Comparison of ENCODE assay signal across 8 cellular contexts in genomic region chr15:72271895-72272212, GRCh38. TPM values are rescaled to one million over a fixed set of nuclear protein-coding genes. Genes with fewer than 3 reads are reported as not detected.
DNase-seq lines count a peak whose midpoint lies in the region; ATAC-seq and TF ChIP-seq lines count a peak whose summit lies in the region.

No MANE protein-coding gene starts in this region.

- H3K9me3 Mint-ChIP-seq in activated T-helper 17 cell treated with anti-CD3 and anti-CD28 coated beads, Interleukin-2, amount 50 U/mL, for 72 hours: no peaks in the 10 kb centered on the region

- H3K27ac ChIP-seq in skeletal muscle tissue (ENCODE audit: low read depth, low read length): peak overlapping the region; percentile 91

- H3K27me3 Mint-ChIP-seq in activated T-helper 17 cell treated with anti-CD3 and anti-CD28 coated beads, Interleukin-2, amount 50 U/mL, for 72 hours: no peaks in the 10 kb centered on the region

- peaks cover 14 to 27% (median 17%) of the 10 kb centered on the region in 3 donors for H3K36me3 ChIP-seq in skeletal muscle tissue (ENCODE audit: control insufficient read depth in 3 of 3, insufficient read depth in 3 of 3, low read length in 3 of 3)

- ATAC-seq in activated T-helper 17 cell treated with anti-CD3 and anti-CD28 coated beads, Interleukin-2, amount 50 U/mL, for 72 hours (replicated peaks): peak; percentile 8
- ATAC-seq in GM18505 (IDR thresholded peaks at IDR 0.05; ENCODE audit: unreplicated experiment) (no peak), GM19328 (IDR thresholded peaks at IDR 0.05; ENCODE audit: unreplicated experiment) (no peak)

- H3K27ac Mint-ChIP-seq in activated T-helper 17 cell treated with anti-CD3 and anti-CD28 coated beads, Interleukin-2, amount 50 U/mL, for 72 hours: peak overlapping the region; percentile 92

- DNase-seq in NCI-H82 (lab: John Stamatoyannopoulos, UW) (peak; percentile 45), NCI-H82 treated with DMSO at 0.1 percent for 48 hours (lab: John Stamatoyannopoulos, UW; ENCODE audit: unreplicated experiment) (no peak), HPDE6-E6E7 (ENCODE audit: extremely low spot score) (peak; percentile 39), hepatic stellate cell (ENCODE audit: low spot score) (peak; percentile 47)

- peak overlapping the region; percentile 93 to 97 (median 93) for H3K9ac ChIP-seq in skeletal muscle tissue (ENCODE audit: low read depth in 1 of 3, low read length in 3 of 3)

- no peaks in the 10 kb centered on the region for H3K9me3 ChIP-seq in skeletal muscle tissue (ENCODE audit: control insufficient read depth in 3 of 3, low read length in 3 of 3)

- peaks cover 21 to 25% (median 23%) of the 10 kb centered on the region in 3 donors for H3K4me1 ChIP-seq in skeletal muscle tissue (ENCODE audit: control insufficient read depth in 3 of 3, insufficient read depth in 3 of 3, low read length in 3 of 3)

- peaks cover 44% of the 10 kb centered on the region for H3K36me3 Mint-ChIP-seq in activated T-helper 17 cell treated with anti-CD3 and anti-CD28 coated beads, Interleukin-2, amount 50 U/mL, for 72 hours (ENCODE audit: low read depth)

- H3K4me3 Mint-ChIP-seq in activated T-helper 17 cell treated with anti-CD3 and anti-CD28 coated beads, Interleukin-2, amount 50 U/mL, for 72 hours: peak overlapping the region; percentile 93

- H3K27me3 ChIP-seq in skeletal muscle tissue (ENCODE audit: control insufficient read depth in 3 of 3, insufficient read depth in 3 of 3, low read length in 3 of 3): no peaks in the 10 kb centered on the region

- H3K4me1 Mint-ChIP-seq in activated T-helper 17 cell treated with anti-CD3 and anti-CD28 coated beads, Interleukin-2, amount 50 U/mL, for 72 hours: peaks cover 24% of the 10 kb centered on the region

- H3K4me3 ChIP-seq in skeletal muscle tissue (ENCODE audit: low read length in 3 of 3): peak overlapping the region; percentile 82 to 92 (median 87)

- TF ChIP-seq POLR2A in GM18505 (IDR thresholded peaks at IDR 0.05; ENCODE audit: borderline replicate concordance, extremely low read depth, insufficient read depth, insufficient read length): no peak

RNA-seq across cellular contexts. Expression of gene PARP6, which starts 0.5 kb away (rescaled TPM):
- 10 to 100 TPM; 46.2 to 81.0 TPM for total RNA-seq in activated T-helper 17 cell treated with anti-CD3 and anti-CD28 coated beads, Interleukin-2, amount 50 U/mL, for 72 hours
- total RNA-seq in skeletal muscle tissue: 13.0 TPM

RNA-seq across cellular contexts. Expression of gene PKM, which starts 40.9 kb away (rescaled TPM):
- 1,000 to 10,000 TPM; 2,571 to 3,146 TPM for total RNA-seq in activated T-helper 17 cell treated with anti-CD3 and anti-CD28 coated beads, Interleukin-2, amount 50 U/mL, for 72 hours
- total RNA-seq in skeletal muscle tissue: 769 TPM

RNA-seq across cellular contexts. Expression of gene CELF6, which starts 48.1 kb away (rescaled TPM):
- 1 to 10 TPM in 1 of 2 donors, under 1 TPM in 1; 0.52 to 1.0 TPM for total RNA-seq in activated T-helper 17 cell treated with anti-CD3 and anti-CD28 coated beads, Interleukin-2, amount 50 U/mL, for 72 hours
- total RNA-seq in skeletal muscle tissue: 1.0 TPM
